In the genomic region with DNA sequence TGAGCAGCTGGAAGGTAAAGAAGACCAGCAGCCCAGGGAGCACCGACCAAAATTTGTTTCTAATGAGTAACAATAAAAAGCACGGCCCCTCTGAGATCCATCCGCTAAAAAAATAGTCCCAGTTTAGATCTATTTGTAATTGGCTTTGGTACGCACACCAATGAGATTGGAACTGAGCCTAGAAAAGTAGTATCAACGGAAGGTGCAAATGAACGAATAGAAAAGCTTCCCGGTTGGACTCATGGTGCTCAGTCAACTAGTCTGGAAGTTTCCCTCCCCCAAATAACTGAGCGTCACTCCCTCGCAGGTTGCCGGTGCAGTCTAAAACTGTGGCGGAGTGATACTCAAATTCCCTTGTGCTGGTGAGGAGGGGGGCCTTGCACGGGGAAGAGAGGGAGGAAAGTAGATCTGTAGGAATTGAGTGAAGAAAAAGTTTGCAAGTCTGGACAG, we compare ENCODE assay signal across 8 cellular contexts. TPM values are rescaled to one million over a fixed set of nuclear protein-coding genes. Genes with fewer than 3 reads are reported as not detected.
DNase-seq lines count a peak whose midpoint lies in the region; ATAC-seq, FAIRE-seq and TF ChIP-seq lines count a peak whose summit lies in the region.

TSS of gene COL4A5 (plus strand) at position 405 of the 450 bp plus-strand sequence. CDS start 288 bp downstream, outside the sequence.

- TF ChIP-seq CTCF in K562 (IDR thresholded peaks at IDR 0.05 in 2 of 3, conservative IDR thresholded peaks at IDR 0.05 in 1 of 3; ENCODE audit: insufficient read depth in 2 of 3, low read depth in 1 of 3, low read length in 3 of 3), result no peak

- CTCF ChIA-PET in K562 (lab: Yijun Ruan, JAX; ENCODE audit: low intra/inter-chr PET ratio), result no interaction called here

- H3K27me3 ChIP-seq in K562 (ENCODE audit: control insufficient read depth in 2 of 2, insufficient read depth in 2 of 2, low read length in 2 of 2) (peaks cover 0 to 9% of the 10 kb centered on the region in 2 experiments; a peak in 2 of 5 replicates), rectal smooth muscle tissue (ENCODE audit: control insufficient read depth, insufficient read depth, low read length) (peaks cover 5% of the 10 kb centered on the region)

- no peaks in the 10 kb centered on the region for H4K20me1 ChIP-seq in K562 (replicated peaks; ENCODE audit: control insufficient read depth, insufficient read depth, low read length)

- H3K4me3 ChIP-seq in K562, result peak within 1 kb of the TSS; percentile 52
- peak within 1 kb of the TSS; percentile 24 for H3K4me3 ChIP-seq in rectal smooth muscle tissue (ENCODE audit: low read length)

- peak within 1 kb of the TSS; percentile 93 for H2AFZ ChIP-seq in K562 (ENCODE audit: low read depth, low read length)

- no peak for TF ChIP-seq EP300 in K562 (IDR thresholded peaks at IDR 0.05; ENCODE audit: low read length)

- no peaks in the 10 kb centered on the region for H3K9me1 ChIP-seq in K562 (ENCODE audit: control insufficient read depth, insufficient read depth, low read length)

- 0 out of 2 replicates have a peak, but pooled peaks have one; percentile 33 for TF ChIP-seq POLR2A in K562 (conservative IDR thresholded peaks at IDR 0.05)

- POLR2A ChIA-PET in K562 (lab: Yijun Ruan, JAX), result no interaction called here

- no peaks in the 10 kb centered on the region for H3K79me2 ChIP-seq in K562 (ENCODE audit: control insufficient read depth, insufficient read depth, low read length)

- H3K9me3 ChIP-seq in K562 (replicated peaks; ENCODE audit: control insufficient read depth, insufficient read depth, low read depth, low read length), result no peaks in the 10 kb centered on the region

- H3K9ac ChIP-seq in K562 (ENCODE audit: insufficient read depth in 1 of 2, low read depth in 2 of 2, low read length in 2 of 2) (peak within 1 kb of the TSS; percentile 58 to 90), rectal smooth muscle tissue (ENCODE audit: low read length) (no peak within 1 kb of the TSS)

- H3K4me2 ChIP-seq in K562 (ENCODE audit: insufficient read depth, low read length), result peak within 1 kb of the TSS; percentile 65

- no peak for TF ChIP-seq RAD21 in K562 (CRISPR knock-in tag; conservative IDR thresholded peaks at IDR 0.05 in 1 of 2, IDR thresholded peaks at IDR 0.05 in 1 of 2)

- no TSS peak for BruUV-seq in K562 (replicated peaks; lab: Mats Ljungman, UMichigan)

- H3K27ac ChIP-seq in K562 (ENCODE audit: extremely low read depth, low read depth, low read length) (peak within 1 kb of the TSS; percentile 8; the same call in 2 of the 3 replicates), rectal smooth muscle tissue (ENCODE audit: low read depth, low read length) (no peak within 1 kb of the TSS)

- peaks cover 0 to 3% of the 10 kb centered on the region in 2 experiments; a peak in 3 of 5 replicates for H3K4me1 ChIP-seq in K562 (replicated peaks in 1 of 2; ENCODE audit: control insufficient read depth in 2 of 2, insufficient read depth in 2 of 2, low read length in 2 of 2)
- no peaks in the 10 kb centered on the region for H3K4me1 ChIP-seq in rectal smooth muscle tissue (ENCODE audit: control insufficient read depth, insufficient read depth, low read length)

- ATAC-seq in K562 (peak; percentile 92), HG03159 (IDR thresholded peaks at IDR 0.05; ENCODE audit: unreplicated experiment) (no peak)

- no peak for FAIRE-seq in K562 (lab: Jason Lieb, UNC)

- intact Hi-C loops in K562 (cut with micrococcal nuclease), result no loop called here

- in situ Hi-C loops in K562 (cut with MboI), result no loop called here

- 3% methylated on average over 11 of the region's 12 CpGs for WGBS in K562 (ENCODE audit: insufficient coverage, low coverage, missing lambda C conversion rate)

- H3K36me3 ChIP-seq in K562 (ENCODE audit: control insufficient read depth, insufficient read depth, low read length), result no peaks in the 10 kb centered on the region
- no peaks in the 10 kb centered on the region for H3K36me3 ChIP-seq in rectal smooth muscle tissue (ENCODE audit: control insufficient read depth, insufficient read depth, low read length)

- DNase-seq in GOT3 (lab: John Stamatoyannopoulos, UW), result peak; percentile 15
- peak; percentile 30 for DNase-seq in NCI-H2227 treated with DMSO at 0.1 percent for 48 hours (lab: John Stamatoyannopoulos, UW)
- DNase-seq in K562 (ENCODE audit: extremely low read depth in 1 of 4, low spot score in 3 of 4), result peak; percentile 62 to 77 (median 68)
- DNase-seq in hippocampal formation (lab: John Stamatoyannopoulos, UW), result peak; percentile 10 to 15
- DNase-seq in HT-29 (ENCODE audit: low spot score), result no peak
- DNase-seq in D341Med (ENCODE audit: low spot score), result no peak

TF ChIP-seq in K562, 482 proteins besides CTCF, POLR2A, EP300 and RAD21 (continues in another document):
- TF ChIP-seq MCM7 (IDR thresholded peaks at IDR 0.05) (no peak), L3MBTL2 (IDR thresholded peaks at IDR 0.05) (0 out of 2 replicates have a peak, but pooled peaks have one; percentile 20), PHF21A (IDR thresholded peaks at IDR 0.05; ENCODE audit: borderline replicate concordance, low read depth) (no peak), ATF1 (CRISPR knock-in tag; IDR thresholded peaks at IDR 0.05) (no peak), ATF1 (tag; IDR thresholded peaks at IDR 0.05) (peak; percentile 80), TCFL5 (CRISPR knock-in tag; conservative IDR thresholded peaks at IDR 0.05) (no peak), ZNF232 (CRISPR knock-in tag; IDR thresholded peaks at IDR 0.05) (no peak), MAZ (CRISPR knock-in tag; conservative IDR thresholded peaks at IDR 0.05 in 1 of 2, IDR thresholded peaks at IDR 0.05 in 1 of 2) (peak in 1 of 2 experiments; percentile 47; a peak in 1 of 4 replicates), TEAD4 (IDR thresholded peaks at IDR 0.05; ENCODE audit: low read length) (0 out of 2 replicates have a peak, but pooled peaks have one; percentile 18), TEAD4 (CRISPR knock-in tag; IDR thresholded peaks at IDR 0.05; ENCODE audit: borderline replicate concordance) (no peak), CSDE1 (IDR thresholded peaks at IDR 0.05) (no peak), CREM (IDR thresholded peaks at IDR 0.05; ENCODE audit: low read depth) (peak; percentile 16; the same call in 1 of the 2 replicates), HLTF (IDR thresholded peaks at IDR 0.05) (no peak), SIX5 (IDR thresholded peaks at IDR 0.05; ENCODE audit: borderline replicate concordance in 1 of 2, insufficient read depth in 1 of 2, low read depth in 1 of 2, low read length in 2 of 2) (no peak), CHD2 (IDR thresholded peaks at IDR 0.05; ENCODE audit: low read depth, low read length) (peak; percentile 62), DACH1 (IDR thresholded peaks at IDR 0.05; ENCODE audit: partially characterized antibody) (peak; percentile 56), KDM1A (IDR thresholded peaks at IDR 0.05) (peak in 1 of 2 experiments; percentile 36; a peak in 1 of 4 replicates)
- TF ChIP-seq, protein P1, sequence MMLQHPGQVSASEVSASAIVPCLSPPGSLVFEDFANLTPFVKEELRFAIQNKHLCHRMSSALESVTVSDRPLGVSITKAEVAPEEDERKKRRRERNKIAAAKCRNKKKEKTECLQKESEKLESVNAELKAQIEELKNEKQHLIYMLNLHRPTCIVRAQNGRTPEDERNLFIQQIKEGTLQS (IDR thresholded peaks at IDR 0.05), result peak; percentile 23; the same call in 1 of the 2 replicates
- TF ChIP-seq, protein P1 (CRISPR knock-in tag; conservative IDR thresholded peaks at IDR 0.05), result no peak
- TF ChIP-seq, protein P2, sequence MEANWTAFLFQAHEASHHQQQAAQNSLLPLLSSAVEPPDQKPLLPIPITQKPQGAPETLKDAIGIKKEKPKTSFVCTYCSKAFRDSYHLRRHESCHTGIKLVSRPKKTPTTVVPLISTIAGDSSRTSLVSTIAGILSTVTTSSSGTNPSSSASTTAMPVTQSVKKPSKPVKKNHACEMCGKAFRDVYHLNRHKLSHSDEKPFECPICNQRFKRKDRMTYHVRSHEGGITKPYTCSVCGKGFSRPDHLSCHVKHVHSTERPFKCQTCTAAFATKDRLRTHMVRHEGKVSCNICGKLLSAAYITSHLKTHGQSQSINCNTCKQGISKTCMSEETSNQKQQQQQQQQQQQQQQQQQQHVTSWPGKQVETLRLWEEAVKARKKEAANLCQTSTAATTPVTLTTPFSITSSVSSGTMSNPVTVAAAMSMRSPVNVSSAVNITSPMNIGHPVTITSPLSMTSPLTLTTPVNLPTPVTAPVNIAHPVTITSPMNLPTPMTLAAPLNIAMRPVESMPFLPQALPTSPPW (CRISPR knock-in tag; IDR thresholded peaks at IDR 0.05), result peak; percentile 68

RNA-seq across cellular contexts. Expression of gene COL4A5, which starts in this region (rescaled TPM):
- 8.8 TPM in 2 replicates for total RNA-seq in K562 (2011; cell fraction: chromatin; rRNA removed; ENCODE audit: low replicate concordance)
- 3.7 and 4.0 TPM in 2 replicates for total RNA-seq in K562 (2011; cell fraction: nucleolus; rRNA removed)
- 6.9 and 10.3 TPM in 2 replicates for total RNA-seq in K562 (2011; cell fraction: nucleoplasm; rRNA removed)
- total RNA-seq in K562 (2014; rRNA removed) (1.2 and 2.0 TPM in 2 replicates), K562 (2014; rRNA removed; fragmentation: Illumina TruSeq; extraction: Trizol) (1.1 and 1.5 TPM in 2 replicates), K562 (2015; rRNA removed; fragmentation: Illumina TruSeq; extraction: Trizol) (1.2 and 1.9 TPM in 2 replicates), K562 (2021) (1.7 and 1.9 TPM in 2 replicates)
- polyA plus RNA-seq in K562 (2011; rRNA removed) (1.7 and 2.5 TPM in 2 replicates), K562 (2014; fragmentation: Illumina TruSeq; extraction: Trizol) (1.2 and 1.9 TPM in 2 replicates), K562 (2014; fragmentation: Nextera tagmentation; extraction: Ambion mirVana) (under 1 TPM; 0.66 to 0.69 TPM), K562 (2014; rRNA removed) (1.8 and 2.3 TPM in 2 replicates)
- 0.63 and 0.91 TPM in 2 replicates for polyA plus RNA-seq in K562 (2011; cell fraction: cytosol; rRNA removed)
- 7.1 and 10.1 TPM in 2 replicates for polyA plus RNA-seq in K562 (2011; cell fraction: nucleus; rRNA removed)
- polyA plus RNA-seq in K562 (2012), result 1.5 and 3.2 TPM in 2 replicates
- polyA minus RNA-seq in K562 (2011; rRNA and poly(A)+ RNA removed), result 1.7 and 2.0 TPM in 2 replicates
- polyA minus RNA-seq in K562 (2011; cell fraction: cytosol; rRNA and poly(A)+ RNA removed), result 0.73 and 0.76 TPM in 2 replicates
- 2.9 and 4.6 TPM in 2 replicates for polyA minus RNA-seq in K562 (2011; cell fraction: nucleus; rRNA and poly(A)+ RNA removed)
- not detected in 2 replicates for total RNA-seq in HT-29 (2014; rRNA removed; shearing (Covaris generic))

Comparison
In these comparisons a context has a peak if more than half of its experiments do, and no peak if none do; other contexts are left out.
1. DNase-seq: peak in GOT3 (single experiment), NCI-H2227 treated with DMSO at 0.1 percent for 48 hours (single experiment), K562 (4 of 4) and hippocampal formation (2 of 2); none in HT-29 (single experiment) and D341Med (single experiment).